8 cellular contexts compared by ENCODE assay signal in genomic region chr16:88452485-88453216, GRCh38. TPM values are rescaled to one million over a fixed set of nuclear protein-coding genes. Genes with fewer than 3 reads are reported as not detected.
DNase-seq lines count a peak whose midpoint lies in the region; ATAC-seq and TF ChIP-seq lines count a peak whose summit lies in the region.

No MANE protein-coding gene starts in this region.

- H3K9me3 Mint-ChIP-seq in nephron, result no peaks in the 10 kb centered on the region

- H3K27ac Mint-ChIP-seq in nephron, result peak overlapping the region in 2 of 3 experiments; percentile 24 to 41

- peak; percentile 48 for ATAC-seq in GM21619 (IDR thresholded peaks at IDR 0.05; ENCODE audit: unreplicated experiment)

- DNase-seq in DMS153 (lab: John Stamatoyannopoulos, UW), result peak; percentile 89
- peak; percentile 95 for DNase-seq in KBM-7
- peak; percentile 93 for DNase-seq in RKO (ENCODE audit: low spot score)
- peak; percentile 98 for DNase-seq in activated effector memory CD4-positive, alpha-beta T cell treated with Interleukin-2 at 50 U/mL for 16 hours
- DNase-seq in fibroblast of the aortic adventitia (ENCODE audit: low read depth), result peak; percentile 92
- DNase-seq in stimulated activated naive CD4-positive, alpha-beta T cell treated with Interleukin-2 at 50 U/mL for 16 hours (lab: John Stamatoyannopoulos, UW), result peak; percentile 99

- H3K4me3 ChIP-seq in fibroblast of the aortic adventitia (ENCODE audit: low read depth, low read length), result peak overlapping the region; percentile 68

- in situ Hi-C loops in KBM-7 (cut with MboI; ENCODE audit: low pct_unique_long_range_greater_than_20kb, low sequenced_read_pairs), result no loop called here

- peaks cover 5% of the 10 kb centered on the region for H3K4me1 Mint-ChIP-seq in nephron

- peak overlapping the region; percentile 82 to 85 (median 84) for H3K4me3 Mint-ChIP-seq in nephron

- no peak for TF ChIP-seq CTCF in fibroblast of the aortic adventitia (IDR thresholded peaks at IDR 0.05; ENCODE audit: insufficient read depth, low read length)
- no peak for TF ChIP-seq CTCF in nephron (IDR thresholded peaks at IDR 0.05; ENCODE audit: unreplicated experiment in 3 of 3)

- H3K27me3 Mint-ChIP-seq in nephron (ENCODE audit: low read depth), result peaks cover 40% of the 10 kb centered on the region

- no peaks in the 10 kb centered on the region for H3K36me3 Mint-ChIP-seq in nephron (ENCODE audit: low read depth)

RNA-seq across cellular contexts. Expression of gene ZFPM1, which starts 0.4 kb away (rescaled TPM):
- 4.2 and 5.2 TPM in 2 replicates for total RNA-seq in fibroblast of the aortic adventitia (ENCODE audit: low replicate concordance)

Comparison
In these comparisons a context has a peak if more than half of its experiments do, and no peak if none do; other contexts are left out.
1. Peak in every context shown above with its lines: DNase-seq, ATAC-seq and H3K4me3 ChIP-seq.